In genomic region chr2:88627856-88628568, GRCh38 we compare ENCODE assay signal across 8 cellular contexts. TPM values are rescaled to one million over a fixed set of nuclear protein-coding genes. Genes with fewer than 3 reads are reported as not detected.
DNase-seq lines count a peak whose midpoint lies in the region; ATAC-seq and TF ChIP-seq lines count a peak whose summit lies in the region.

No MANE protein-coding gene starts in this region.

- no peaks in the 10 kb centered on the region for H3K27me3 ChIP-seq in skeletal muscle tissue (ENCODE audit: control insufficient read depth in 3 of 3, insufficient read depth in 3 of 3, low read length in 3 of 3)

- DNase-seq in GM04504 (ENCODE audit: low read depth) (peak; percentile 92), GOT3 (lab: John Stamatoyannopoulos, UW) (peak; percentile 84), LNCaP clone FGC (ENCODE audit: low read depth) (peak; percentile 89), T-helper 17 cell (peak; percentile 57 to 71 (median 63)), iPS DF 19.7 (ENCODE audit: low read depth, low spot score) (peak; percentile 59), G401 (ENCODE audit: low spot score) (no peak)

- no peak for TF ChIP-seq CTCF in LNCaP clone FGC (IDR thresholded peaks at IDR 0.05; ENCODE audit: control insufficient read depth, extremely low read depth, insufficient read depth)

- peak; percentile 50 for ATAC-seq in T-helper 17 cell

- no peaks in the 10 kb centered on the region for H3K9me3 ChIP-seq in T-helper 17 cell (ENCODE audit: control insufficient read depth, low read length, poor library complexity, severe bottlenecking)
- H3K9me3 ChIP-seq in skeletal muscle tissue (ENCODE audit: control insufficient read depth in 3 of 3, low read length in 3 of 3), result no peaks in the 10 kb centered on the region

- peak overlapping the region; percentile 90 to 94 (median 91) for H3K9ac ChIP-seq in skeletal muscle tissue (ENCODE audit: low read depth in 1 of 3, low read length in 3 of 3)

- H3K4me3 Mint-ChIP-seq in T-helper 17 cell, result no peak overlapping the region

- H3K4me1 Mint-ChIP-seq in T-helper 17 cell, result peaks cover 9% of the 10 kb centered on the region

- H3K36me3 ChIP-seq in skeletal muscle tissue (ENCODE audit: control insufficient read depth in 3 of 3, insufficient read depth in 3 of 3, low read length in 3 of 3), result no peaks in the 10 kb centered on the region

- H3K4me1 ChIP-seq in skeletal muscle tissue (ENCODE audit: control insufficient read depth in 3 of 3, insufficient read depth in 3 of 3, low read length in 3 of 3), result peaks cover 19 to 28% (median 23%) of the 10 kb centered on the region in 3 donors

- H3K27ac ChIP-seq in angular gyrus (ENCODE audit: low read depth, low read length), result peak overlapping the region; percentile 95
- peak overlapping the region; percentile 98 for H3K27ac ChIP-seq in skeletal muscle tissue (ENCODE audit: low read depth, low read length)

- H3K36me3 Mint-ChIP-seq in T-helper 17 cell (ENCODE audit: low read depth), result peaks cover 2% of the 10 kb centered on the region

- H3K4me3 ChIP-seq in LNCaP clone FGC (ENCODE audit: low read depth, low read length) (peak overlapping the region; percentile 62), skeletal muscle tissue (ENCODE audit: low read length in 3 of 3) (peak overlapping the region; percentile 87 to 95 (median 89))

- in situ Hi-C loops in G401 (cut with HindIII; ENCODE audit: low sequenced_read_pairs), result no loop called here

- H3K27me3 Mint-ChIP-seq in T-helper 17 cell, result no peaks in the 10 kb centered on the region

- H3K27ac Mint-ChIP-seq in T-helper 17 cell, result no peak overlapping the region

RNA-seq across cellular contexts. Expression of gene EIF2AK3, which starts 0.7 kb away (rescaled TPM):
- total RNA-seq in T-helper 17 cell, result 10 to 100 TPM; 34.9 to 38.3 TPM
- total RNA-seq in skeletal muscle tissue, result 24.0 TPM
- total RNA-seq in G401 (2014; rRNA removed; shearing (Covaris generic)), result 9.8 and 13.5 TPM in 2 replicates
